ENCODE assay signal across 8 cellular contexts in genomic region chr20:19211661-19212523, GRCh38. TPM values are rescaled to one million over a fixed set of nuclear protein-coding genes. Genes with fewer than 3 reads are reported as not detected.
DNase-seq lines count a peak whose midpoint lies in the region; ATAC-seq, FAIRE-seq and TF ChIP-seq lines count a peak whose summit lies in the region.

No MANE protein-coding gene starts in this region.

- 2 to 7% methylated on average over 20 to 63 of the region's 77 CpGs for WGBS in body of pancreas, 2 donors

- no peaks in the 10 kb centered on the region for H3K9me3 ChIP-seq in A673 (ENCODE audit: low read depth, low read length, poor library complexity, severe bottlenecking)
- H3K9me3 ChIP-seq in body of pancreas = no peaks in the 10 kb centered on the region
- no peaks in the 10 kb centered on the region for H3K9me3 ChIP-seq in keratinocyte (ENCODE audit: control insufficient read depth, low read depth, low read length)
- H3K9me3 ChIP-seq in Karpas-422 (ENCODE audit: low read length) = no peaks in the 10 kb centered on the region

- DNase-seq in A673 (ENCODE audit: low spot score) = peak; percentile 74
- DNase-seq in body of pancreas = peak in 2 of 4 donors; percentile 24 to 32
- no peak for DNase-seq in keratinocyte (ENCODE audit: low read depth, low spot score)
- DNase-seq in stimulated activated naive B cell treated with anti-CD40 and anti-IgM and Interleukin-4, amounts not matched to agents 10 μg/mL and 1 μg/mL and 100 μg/mL, for 72 hours = no peak
- no peak for DNase-seq in CD1c-positive myeloid dendritic cell (ENCODE audit: extremely low spot score)
- no peak for DNase-seq in Karpas-422

- POLR2A ChIA-PET in A673 (lab: Charles Lee; ENCODE audit: low non-redundant PET) = interaction anchor here (0.5 kb wide), 1 partner anchor 1924 kb away, joined by 3 read pairs; no protein-coding TSS in a partner anchor

- CTCF ChIA-PET in A673 (lab: Charles Lee) = interaction anchor here (0.6 to 1.0 kb wide), 2 partner anchors 9 to 11 kb away, joined by 3 to 20 read pairs; no protein-coding TSS in a partner anchor

- dilution Hi-C loops in keratinocyte (cut with MboI; ENCODE audit: extremely low pct_ligation_motif_present, low sequenced_read_pairs) = no loop called here

- TF ChIP-seq CTCF in A673 (conservative IDR thresholded peaks at IDR 0.05; ENCODE audit: low read depth, low read length) = peak; percentile 47
- no peak for TF ChIP-seq CTCF in body of pancreas (IDR thresholded peaks at IDR 0.05)
- TF ChIP-seq CTCF in keratinocyte (optimal IDR thresholded peaks at IDR 0.05 in 1 of 3, IDR thresholded peaks at IDR 0.05 in 1 of 3, conservative IDR thresholded peaks at IDR 0.05 in 1 of 3; ENCODE audit: extremely low read depth in 1 of 3, insufficient read depth in 2 of 3, low read length in 3 of 3) = peak in 1 of 3 experiments; percentile 21

- H3K9ac ChIP-seq in keratinocyte (ENCODE audit: control insufficient read depth, extremely low read depth, insufficient read depth, low read length) (no peak overlapping the region), Karpas-422 (ENCODE audit: low read length) (no peak overlapping the region)

- peaks cover 4 to 13% of the 10 kb centered on the region in 2 donors for H3K4me1 Mint-ChIP-seq in stimulated activated naive B cell treated with anti-CD40 and anti-IgM and Interleukin-4, amounts not matched to agents 10 μg/mL and 1 μg/mL and 100 μg/mL, for 72 hours

- H3K9me2 ChIP-seq in Karpas-422 (replicated peaks; ENCODE audit: insufficient read depth, low read length) = no peaks in the 10 kb centered on the region

- H3K27me3 ChIP-seq in A673 (replicated peaks; ENCODE audit: insufficient read depth, low read depth, low read length, poor library complexity) (no peaks in the 10 kb centered on the region), body of pancreas (peaks cover 0 to 6% of the 10 kb centered on the region in 2 donors), keratinocyte (ENCODE audit: control insufficient read depth, extremely low read depth, insufficient read depth, low read length) (peaks cover 35% of the 10 kb centered on the region), Karpas-422 (ENCODE audit: low read length) (no peaks in the 10 kb centered on the region)

- H3K9me1 ChIP-seq in keratinocyte (ENCODE audit: control insufficient read depth, extremely low read depth, insufficient read depth, low read length) = no peaks in the 10 kb centered on the region

- FAIRE-seq in keratinocyte (lab: Jason Lieb, UNC) = no peak

- no TSS peak for BruUV-seq in A673 (replicated peaks; lab: Mats Ljungman, UMichigan)

- H3K4me1 ChIP-seq in A673 (ENCODE audit: insufficient read depth, low read length, poor library complexity, severe bottlenecking) (peaks cover 60% of the 10 kb centered on the region), body of pancreas (peaks cover 20% of the 10 kb centered on the region), keratinocyte (ENCODE audit: control insufficient read depth, extremely low read depth, insufficient read depth, low read length) (no peaks in the 10 kb centered on the region), Karpas-422 (ENCODE audit: low read length) (peaks cover 7% of the 10 kb centered on the region; the same call in 1 of the 2 replicates)

- peak overlapping the region; percentile 48 to 55 for H3K4me3 Mint-ChIP-seq in stimulated activated naive B cell treated with anti-CD40 and anti-IgM and Interleukin-4, amounts not matched to agents 10 μg/mL and 1 μg/mL and 100 μg/mL, for 72 hours

- H3K4me2 ChIP-seq in keratinocyte (ENCODE audit: control insufficient read depth, extremely low read depth, insufficient read depth, low read depth, low read length) = peak overlapping the region; percentile 47
- no peak overlapping the region for H3K4me2 ChIP-seq in Karpas-422 (ENCODE audit: low read depth, low read length, poor library complexity, severe bottlenecking)

- no peaks in the 10 kb centered on the region for H3K79me2 ChIP-seq in keratinocyte (ENCODE audit: control insufficient read depth, insufficient read depth, low read length)
- H3K79me2 ChIP-seq in Karpas-422 (ENCODE audit: low read length) = no peaks in the 10 kb centered on the region

- H4K20me1 ChIP-seq in keratinocyte (ENCODE audit: control insufficient read depth, extremely low read depth, insufficient read depth, low read length) (no peaks in the 10 kb centered on the region), Karpas-422 (ENCODE audit: insufficient read depth, low read depth, low read length) (peaks cover 4% of the 10 kb centered on the region; the same call in 1 of the 2 replicates)

- H3K27ac Mint-ChIP-seq in stimulated activated naive B cell treated with anti-CD40 and anti-IgM and Interleukin-4, amounts not matched to agents 10 μg/mL and 1 μg/mL and 100 μg/mL, for 72 hours = peak overlapping the region; percentile 37

- H3K27ac ChIP-seq in A673 (ENCODE audit: low read depth, low read length, poor library complexity, severe bottlenecking) = peak overlapping the region; percentile 97
- H3K27ac ChIP-seq in body of pancreas = no peak overlapping the region
- no peak overlapping the region for H3K27ac ChIP-seq in keratinocyte (ENCODE audit: control insufficient read depth, insufficient read depth, low read length)
- H3K27ac ChIP-seq in Karpas-422 (ENCODE audit: low read length) = no peak overlapping the region

- ATAC-seq in HG02642 (IDR thresholded peaks at IDR 0.05; ENCODE audit: poor library complexity, unreplicated experiment) (peak; percentile 19), body of pancreas (peak; percentile 32), GM18520 (IDR thresholded peaks at IDR 0.05; ENCODE audit: unreplicated experiment) (no peak)
- no peak for ATAC-seq in stimulated activated naive B cell treated with anti-CD40 and anti-IgM and Interleukin-4, amounts not matched to agents 10 μg/mL and 1 μg/mL and 100 μg/mL, for 72 hours (replicated peaks)

- H3K27me3 Mint-ChIP-seq in stimulated activated naive B cell treated with anti-CD40 and anti-IgM and Interleukin-4, amounts not matched to agents 10 μg/mL and 1 μg/mL and 100 μg/mL, for 72 hours = peaks cover 57 to 62% of the 10 kb centered on the region in 2 donors

- H2AFZ ChIP-seq in keratinocyte (ENCODE audit: control insufficient read depth, low read length) (no peak overlapping the region), Karpas-422 (ENCODE audit: low read length) (no peak overlapping the region)

- peaks cover 9% of the 10 kb centered on the region for H3K36me3 ChIP-seq in A673 (ENCODE audit: insufficient read depth, low read length, poor library complexity, severe bottlenecking)
- H3K36me3 ChIP-seq in body of pancreas (replicated peaks in 1 of 2; ENCODE audit: insufficient read depth in 1 of 2, low read depth in 2 of 2) = no peaks in the 10 kb centered on the region
- no peaks in the 10 kb centered on the region for H3K36me3 ChIP-seq in keratinocyte (ENCODE audit: control insufficient read depth in 2 of 2, extremely low read depth in 1 of 2, insufficient read depth in 2 of 2, low read length in 2 of 2)
- H3K36me3 ChIP-seq in Karpas-422 (ENCODE audit: insufficient read depth, low read length) = no peaks in the 10 kb centered on the region

- no peak for TF ChIP-seq POLR2A in body of pancreas (IDR thresholded peaks at IDR 0.05)

- no peaks in the 10 kb centered on the region for H3K9me3 Mint-ChIP-seq in stimulated activated naive B cell treated with anti-CD40 and anti-IgM and Interleukin-4, amounts not matched to agents 10 μg/mL and 1 μg/mL and 100 μg/mL, for 72 hours

- intact Hi-C loops in A673 (cut with micrococcal nuclease; ENCODE audit: unreplicated experiment) (loop anchor here (2.0 kb wide), 1 partner anchor 377 kb away; no protein-coding TSS in a partner anchor), body of pancreas (cut with DNase I) (no loop called here)

- H3K4me3 ChIP-seq in A673 (ENCODE audit: low read depth, low read length, poor library complexity, severe bottlenecking) (peak overlapping the region; percentile 88), body of pancreas (no peak overlapping the region), keratinocyte (ENCODE audit: control insufficient read depth in 2 of 3, extremely low read depth in 1 of 3, insufficient read depth in 2 of 3, low read depth in 1 of 3, low read length in 3 of 3) (peak overlapping the region in 1 of 3 experiments; percentile 29), Karpas-422 (ENCODE audit: low read length) (no peak overlapping the region)

- no peaks in the 10 kb centered on the region for H3K36me3 Mint-ChIP-seq in stimulated activated naive B cell treated with anti-CD40 and anti-IgM and Interleukin-4, amounts not matched to agents 10 μg/mL and 1 μg/mL and 100 μg/mL, for 72 hours

RNA-seq across cellular contexts. Expression of gene SLC24A3, which starts 0.6 kb away (rescaled TPM):
- total RNA-seq in A673 (2021) = 46.0 and 47.8 TPM in 2 replicates
- 1 to 10 TPM in 1 of 2 donors, under 1 TPM in 1; 0.66 to 1.0 TPM for total RNA-seq in body of pancreas
- 0.17 to 0.37 TPM (median 0.36 TPM) in 3 replicates for polyA plus RNA-seq in keratinocyte
- 0.36 TPM for polyA plus RNA-seq in keratinocyte (2011; ENCODE audit: low read depth)
- polyA plus RNA-seq in keratinocyte (2011; cell fraction: cytosol; rRNA removed) = 0.19 and 0.36 TPM in 2 replicates
- 0.84 and 0.85 TPM in 2 replicates for polyA plus RNA-seq in keratinocyte (2011; cell fraction: nucleus; rRNA removed)
- polyA plus RNA-seq in keratinocyte (2012; ENCODE audit: low replicate concordance) = 0.38 and 0.86 TPM in 2 replicates
- polyA minus RNA-seq in keratinocyte = 0.16 to 0.56 TPM (median 0.32 TPM) in 3 replicates
- not detected for polyA minus RNA-seq in keratinocyte (2011; cell fraction: cytosol; rRNA and poly(A)+ RNA removed)
- 0.21 and 0.70 TPM in 2 replicates for polyA minus RNA-seq in keratinocyte (2011; cell fraction: nucleus; rRNA and poly(A)+ RNA removed)
- not detected in 2 replicates for total RNA-seq in Karpas-422 (2014; rRNA removed; shearing (Covaris generic); ENCODE audit: low replicate concordance)

Comparison
In these comparisons a context has a peak if more than half of its experiments do, and no peak if none do; other contexts are left out.
1. ATAC-seq: peak in HG02642 (single experiment) and body of pancreas (single experiment); none in stimulated activated naive B cell treated with anti-CD40 and anti-IgM and Interleukin-4, amounts not matched to agents 10 μg/mL and 1 μg/mL and 100 μg/mL, for 72 hours (0 of 2) and GM18520 (single experiment).
2. RNA of gene SLC24A3, which starts 0.6 kb away (total RNA-seq): 46.0 to 47.8 TPM in A673; 0.66 to 1.0 TPM in body of pancreas and not detected in Karpas-422; every median in the first group is over 10 times any median in the second.